ENCODE assay signal across 8 cellular contexts in the genomic region with DNA sequence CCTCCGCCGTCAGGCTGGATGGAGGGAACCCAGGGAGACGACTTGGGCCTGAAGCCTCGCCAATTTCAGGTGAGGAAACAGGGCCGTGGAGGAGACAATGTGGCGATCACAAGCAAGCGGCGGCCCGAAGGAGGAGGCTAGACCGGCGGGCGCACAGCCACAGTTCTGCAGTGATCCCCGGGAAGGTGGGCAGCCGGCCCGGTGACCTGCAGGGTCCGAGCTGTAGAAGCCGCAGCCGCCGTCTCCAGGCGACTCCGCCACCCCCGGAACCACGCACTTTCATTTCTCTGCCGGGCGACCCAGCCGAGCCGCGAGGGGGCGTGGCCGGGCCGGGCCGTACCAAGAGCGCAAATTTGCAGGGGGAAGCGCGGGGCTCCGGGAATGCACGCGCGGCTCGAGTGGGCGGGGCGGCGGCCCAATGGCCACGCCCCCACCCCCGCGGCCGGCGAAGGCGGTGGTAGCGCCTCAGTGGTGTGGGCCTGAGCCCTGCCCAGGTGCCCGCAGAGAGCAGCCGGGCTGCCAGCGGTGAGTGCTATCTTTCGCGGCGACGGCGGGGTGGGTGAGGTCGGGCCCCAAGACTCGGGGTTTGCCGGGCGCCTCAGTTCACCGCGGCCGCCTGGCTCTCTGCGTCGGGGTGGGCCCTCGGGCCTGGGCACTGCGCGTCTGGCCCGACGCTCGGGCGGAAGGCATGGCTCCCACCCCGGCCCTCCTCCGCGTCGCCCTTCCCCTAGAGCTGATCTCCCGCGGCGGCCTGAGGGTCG. TPM values are rescaled to one million over a fixed set of nuclear protein-coding genes. Genes with fewer than 3 reads are reported as not detected.
DNase-seq lines count a peak whose midpoint lies in the region; ATAC-seq and TF ChIP-seq lines count a peak whose summit lies in the region.

POR (plus strand) TSS at position 501 of the 761 bp plus-strand sequence. CDS start 38,847 bp downstream, outside the sequence.

- no peaks in the 10 kb centered on the region for H3K9me3 Mint-ChIP-seq in activated naive CD4-positive, alpha-beta T cell treated with anti-CD3 and anti-CD28 coated beads, Interleukin-2, amount 50 U/mL, for 24 hours

- TF ChIP-seq CTCF in omental fat pad (IDR thresholded peaks at IDR 0.05) = no peak

- peak; percentile 86 for ATAC-seq in HG02571 (IDR thresholded peaks at IDR 0.05; ENCODE audit: unreplicated experiment)
- peak; percentile 96 for ATAC-seq in SK-N-SH treated with all-trans-retinoic acid at 6 μM for 48 hours
- peak; percentile 99 for ATAC-seq in omental fat pad (ENCODE audit: low FRiP score)

- H3K4me3 ChIP-seq in GM08714 (ENCODE audit: low read length) = peak within 1 kb of the TSS; percentile 78

- H3K4me1 Mint-ChIP-seq in activated naive CD4-positive, alpha-beta T cell treated with anti-CD3 and anti-CD28 coated beads, Interleukin-2, amount 50 U/mL, for 24 hours = peaks cover 39% of the 10 kb centered on the region

- DNase-seq in NCI-H1048 (lab: John Stamatoyannopoulos, UW) (peak; percentile 73), globus pallidus (ENCODE audit: low spot score) (peak; percentile 94), omental fat pad (ENCODE audit: low spot score) (peak; percentile 82)

- peaks cover 2% of the 10 kb centered on the region for H3K36me3 Mint-ChIP-seq in activated naive CD4-positive, alpha-beta T cell treated with anti-CD3 and anti-CD28 coated beads, Interleukin-2, amount 50 U/mL, for 24 hours

- peak within 1 kb of the TSS; percentile 81 for H3K27ac Mint-ChIP-seq in activated naive CD4-positive, alpha-beta T cell treated with anti-CD3 and anti-CD28 coated beads, Interleukin-2, amount 50 U/mL, for 24 hours

- peak within 1 kb of the TSS; percentile 75 for H3K27ac ChIP-seq in temporal lobe (ENCODE audit: low read depth, low read length)

- H3K27me3 Mint-ChIP-seq in activated naive CD4-positive, alpha-beta T cell treated with anti-CD3 and anti-CD28 coated beads, Interleukin-2, amount 50 U/mL, for 24 hours = no peaks in the 10 kb centered on the region

- peak within 1 kb of the TSS; percentile 94 for H3K4me3 Mint-ChIP-seq in activated naive CD4-positive, alpha-beta T cell treated with anti-CD3 and anti-CD28 coated beads, Interleukin-2, amount 50 U/mL, for 24 hours

TF ChIP-seq in SK-N-SH treated with all-trans-retinoic acid at 6 μM for 48 hours, 23 proteins besides CTCF, POLR2A, EP300 and RAD21 (continues in another document):
- TF ChIP-seq BACH2 (CRISPR knock-in tag; IDR thresholded peaks at IDR 0.05; ENCODE audit: borderline replicate concordance) (no peak), GLIS3 (CRISPR knock-in tag; IDR thresholded peaks at IDR 0.05) (peak; percentile 96), PATZ1 (CRISPR knock-in tag; IDR thresholded peaks at IDR 0.05; ENCODE audit: borderline replicate concordance) (0 out of 2 replicates have a peak, but pooled peaks have one; percentile 23), ZNF8 (CRISPR knock-in tag; IDR thresholded peaks at IDR 0.05) (no peak), ZC3H10 (CRISPR knock-in tag; IDR thresholded peaks at IDR 0.05) (no peak), CSDC2 (CRISPR knock-in tag; IDR thresholded peaks at IDR 0.05) (peak; percentile 78; the same call in 1 of the 2 replicates), ZFP3 (CRISPR knock-in tag; IDR thresholded peaks at IDR 0.05) (peak; percentile 83), TCF4 (CRISPR knock-in tag; IDR thresholded peaks at IDR 0.05; ENCODE audit: borderline replicate concordance) (no peak), ISL1 (CRISPR knock-in tag; IDR thresholded peaks at IDR 0.05) (no peak), TOX (CRISPR knock-in tag; IDR thresholded peaks at IDR 0.05; ENCODE audit: borderline replicate concordance) (no peak), SNAI2 (CRISPR knock-in tag; IDR thresholded peaks at IDR 0.05) (no peak), ESRRG (CRISPR knock-in tag; IDR thresholded peaks at IDR 0.05) (0 out of 2 replicates have a peak, but pooled peaks have one; percentile 30), ZNF565 (CRISPR knock-in tag; conservative IDR thresholded peaks at IDR 0.05; ENCODE audit: low read depth) (no peak), ZFP30 (CRISPR knock-in tag; IDR thresholded peaks at IDR 0.05) (no peak), RARB (CRISPR knock-in tag; IDR thresholded peaks at IDR 0.05) (no peak), PPARA (CRISPR knock-in tag; IDR thresholded peaks at IDR 0.05; ENCODE audit: borderline replicate concordance) (no peak), ARNTL (CRISPR knock-in tag; IDR thresholded peaks at IDR 0.05; ENCODE audit: borderline replicate concordance, low read depth) (0 out of 2 replicates have a peak, but pooled peaks have one; percentile 18)
- TF ChIP-seq, protein P1, sequence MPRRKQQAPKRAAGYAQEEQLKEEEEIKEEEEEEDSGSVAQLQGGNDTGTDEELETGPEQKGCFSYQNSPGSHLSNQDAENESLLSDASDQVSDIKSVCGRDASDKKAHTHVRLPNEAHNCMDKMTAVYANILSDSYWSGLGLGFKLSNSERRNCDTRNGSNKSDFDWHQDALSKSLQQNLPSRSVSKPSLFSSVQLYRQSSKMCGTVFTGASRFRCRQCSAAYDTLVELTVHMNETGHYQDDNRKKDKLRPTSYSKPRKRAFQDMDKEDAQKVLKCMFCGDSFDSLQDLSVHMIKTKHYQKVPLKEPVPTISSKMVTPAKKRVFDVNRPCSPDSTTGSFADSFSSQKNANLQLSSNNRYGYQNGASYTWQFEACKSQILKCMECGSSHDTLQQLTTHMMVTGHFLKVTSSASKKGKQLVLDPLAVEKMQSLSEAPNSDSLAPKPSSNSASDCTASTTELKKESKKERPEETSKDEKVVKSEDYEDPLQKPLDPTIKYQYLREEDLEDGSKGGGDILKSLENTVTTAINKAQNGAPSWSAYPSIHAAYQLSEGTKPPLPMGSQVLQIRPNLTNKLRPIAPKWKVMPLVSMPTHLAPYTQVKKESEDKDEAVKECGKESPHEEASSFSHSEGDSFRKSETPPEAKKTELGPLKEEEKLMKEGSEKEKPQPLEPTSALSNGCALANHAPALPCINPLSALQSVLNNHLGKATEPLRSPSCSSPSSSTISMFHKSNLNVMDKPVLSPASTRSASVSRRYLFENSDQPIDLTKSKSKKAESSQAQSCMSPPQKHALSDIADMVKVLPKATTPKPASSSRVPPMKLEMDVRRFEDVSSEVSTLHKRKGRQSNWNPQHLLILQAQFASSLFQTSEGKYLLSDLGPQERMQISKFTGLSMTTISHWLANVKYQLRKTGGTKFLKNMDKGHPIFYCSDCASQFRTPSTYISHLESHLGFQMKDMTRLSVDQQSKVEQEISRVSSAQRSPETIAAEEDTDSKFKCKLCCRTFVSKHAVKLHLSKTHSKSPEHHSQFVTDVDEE (CRISPR knock-in tag; IDR thresholded peaks at IDR 0.05) = no peak
- TF ChIP-seq, protein P2, sequence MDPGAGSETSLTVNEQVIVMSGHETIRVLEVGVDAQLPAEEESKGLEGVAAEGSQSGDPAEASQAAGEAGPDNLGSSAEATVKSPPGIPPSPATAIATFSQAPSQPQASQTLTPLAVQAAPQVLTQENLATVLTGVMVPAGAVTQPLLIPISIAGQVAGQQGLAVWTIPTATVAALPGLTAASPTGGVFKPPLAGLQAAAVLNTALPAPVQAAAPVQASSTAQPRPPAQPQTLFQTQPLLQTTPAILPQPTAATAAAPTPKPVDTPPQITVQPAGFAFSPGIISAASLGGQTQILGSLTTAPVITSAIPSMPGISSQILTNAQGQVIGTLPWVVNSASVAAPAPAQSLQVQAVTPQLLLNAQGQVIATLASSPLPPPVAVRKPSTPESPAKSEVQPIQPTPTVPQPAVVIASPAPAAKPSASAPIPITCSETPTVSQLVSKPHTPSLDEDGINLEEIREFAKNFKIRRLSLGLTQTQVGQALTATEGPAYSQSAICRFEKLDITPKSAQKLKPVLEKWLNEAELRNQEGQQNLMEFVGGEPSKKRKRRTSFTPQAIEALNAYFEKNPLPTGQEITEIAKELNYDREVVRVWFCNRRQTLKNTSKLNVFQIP (CRISPR knock-in tag; IDR thresholded peaks at IDR 0.05; ENCODE audit: borderline replicate concordance, low read depth) = peak; percentile 66; the same call in 1 of the 2 replicates
- TF ChIP-seq, protein P3, sequence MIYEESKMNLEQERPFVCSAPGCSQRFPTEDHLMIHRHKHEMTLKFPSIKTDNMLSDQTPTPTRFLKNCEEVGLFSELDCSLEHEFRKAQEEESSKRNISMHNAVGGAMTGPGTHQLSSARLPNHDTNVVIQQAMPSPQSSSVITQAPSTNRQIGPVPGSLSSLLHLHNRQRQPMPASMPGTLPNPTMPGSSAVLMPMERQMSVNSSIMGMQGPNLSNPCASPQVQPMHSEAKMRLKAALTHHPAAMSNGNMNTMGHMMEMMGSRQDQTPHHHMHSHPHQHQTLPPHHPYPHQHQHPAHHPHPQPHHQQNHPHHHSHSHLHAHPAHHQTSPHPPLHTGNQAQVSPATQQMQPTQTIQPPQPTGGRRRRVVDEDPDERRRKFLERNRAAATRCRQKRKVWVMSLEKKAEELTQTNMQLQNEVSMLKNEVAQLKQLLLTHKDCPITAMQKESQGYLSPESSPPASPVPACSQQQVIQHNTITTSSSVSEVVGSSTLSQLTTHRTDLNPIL (CRISPR knock-in tag; IDR thresholded peaks at IDR 0.05; ENCODE audit: low read depth) = no peak

RNA-seq across cellular contexts. Expression of gene POR, which starts in this region (rescaled TPM):
- 100 to 1,000 TPM; 105 to 243 (median 150) TPM for total RNA-seq in omental fat pad
- total RNA-seq in temporal lobe = 47.5 TPM

Comparison
In these comparisons a context has a peak if more than half of its experiments do, and no peak if none do; other contexts are left out.
1. Peak in every context shown above with its lines: DNase-seq, ATAC-seq, H3K4me3 ChIP-seq and H3K27ac ChIP-seq.